Comparison of ENCODE assay signal across 25 cellular contexts in genomic region chr4:138367942-138368341, GRCh38.
DNase-seq lines count a peak whose midpoint lies in the region; ATAC-seq, FAIRE-seq and TF ChIP-seq lines count a peak whose summit lies in the region.
"Had no signal": no experiment of that assay in that cellular context is flagged by ENCODE, and none has a peak within 500 bp of the region (broad histone marks: within the 10 kb centered on the region; RNA-seq: fewer than 3 reads in every experiment).

No MANE protein-coding gene starts in this region.

- DNase-seq in NCI-H2029 treated with DMSO at 0.1 percent for 48 hours (lab: John Stamatoyannopoulos, UW) (peak; percentile 25), NCI-H2029 (lab: John Stamatoyannopoulos, UW) (no peak), NCI-H510A (lab: John Stamatoyannopoulos, UW) (peak; percentile 6), fibroblast of villous mesenchyme (ENCODE audit: low read depth) (peak; percentile 82), pancreas (no peak), NCI-H1048 (lab: John Stamatoyannopoulos, UW) (no peak), smooth muscle cell (lab: John Stamatoyannopoulos, UW; ENCODE audit: unreplicated experiment) (no peak), A172 (ENCODE audit: low spot score) (no peak)
- DNase-seq: BE2C; CD4-positive, CD25-positive, alpha-beta regulatory T cell; DMS79; H7; HFFc6; IMR-90; Karpas-422; MG63; NCI-H1092; NCI-H1436 treated with DMSO at 0.1 percent for 48 hours; NCI-H526 treated with DMSO at 0.1 percent for 48 hours; OCI-M1; Right ventricle myocardium superior; SW 1271 had no signal

- peaks cover 0 to 7% (median 0%) of the 10 kb centered on the region in 3 donors for H3K4me1 ChIP-seq in pancreas
- H3K4me1 ChIP-seq in smooth muscle cell (ENCODE audit: low read depth) = no peaks in the 10 kb centered on the region
- H3K4me1 ChIP-seq: BE2C had no signal

- H3K36me3 ChIP-seq in pancreas = no peaks in the 10 kb centered on the region
- no peaks in the 10 kb centered on the region for H3K36me3 ChIP-seq in smooth muscle cell (ENCODE audit: low read depth)
- H3K36me3 ChIP-seq: BE2C, MG63 had no signal

- ATAC-seq in pancreas = peak; percentile 60 to 88 (median 76)

- no peak for FAIRE-seq in pancreas (lab: Jason Lieb, UNC)
- FAIRE-seq: A204.1, GM12892 had no signal

- no peaks in the 10 kb centered on the region for H3F3A ChIP-seq in smooth muscle cell (ENCODE audit: low read depth)

- intact Hi-C loops in pancreas (cut with DNase I) = no loop called here

- no peak overlapping the region for H3K9ac ChIP-seq in smooth muscle cell (ENCODE audit: low read depth)

- no peak for TF ChIP-seq CTCF in fibroblast of villous mesenchyme (IDR thresholded peaks at IDR 0.05; ENCODE audit: insufficient read depth, low read depth, low read length)
- TF ChIP-seq CTCF in pancreas (IDR thresholded peaks at IDR 0.05) = no peak
- no peak for TF ChIP-seq CTCF in smooth muscle cell (IDR thresholded peaks at IDR 0.05; ENCODE audit: borderline replicate concordance, insufficient read depth, poor library complexity, severe bottlenecking)

- H3K9me3 ChIP-seq in pancreas (no peaks in the 10 kb centered on the region), smooth muscle cell (replicated peaks; ENCODE audit: low read depth) (no peaks in the 10 kb centered on the region)
- H3K9me3 ChIP-seq: BE2C, MG63 had no signal

- no peak overlapping the region for H3K4me2 ChIP-seq in smooth muscle cell

- H3K27me3 ChIP-seq in pancreas = no peaks in the 10 kb centered on the region
- no peaks in the 10 kb centered on the region for H3K27me3 ChIP-seq in smooth muscle cell (ENCODE audit: low read depth)
- H3K27me3 ChIP-seq: BE2C, MG63 had no signal

- H3K4me3 ChIP-seq in fibroblast of villous mesenchyme (ENCODE audit: low read depth, low read length) (no peak overlapping the region), pancreas (no peak overlapping the region), smooth muscle cell (no peak overlapping the region)
- H3K4me3 ChIP-seq: MG63 had no signal

- no peak overlapping the region for H2AFZ ChIP-seq in smooth muscle cell (ENCODE audit: low read depth)

- no peak overlapping the region for H3K27ac ChIP-seq in pancreas
- no peak overlapping the region for H3K27ac ChIP-seq in smooth muscle cell (ENCODE audit: low read depth)
- H3K27ac ChIP-seq: HL-60 had no signal

- no peaks in the 10 kb centered on the region for H3K79me2 ChIP-seq in smooth muscle cell (ENCODE audit: low read depth)

- H4K20me1 ChIP-seq in smooth muscle cell (ENCODE audit: low read depth) = no peaks in the 10 kb centered on the region

Comparison
In these comparisons a context has a peak if more than half of its experiments do, and no peak if none do; other contexts are left out.
1. DNase-seq: peak in NCI-H2029 treated with DMSO at 0.1 percent for 48 hours (single experiment), NCI-H510A (single experiment) and fibroblast of villous mesenchyme (single experiment); none in NCI-H2029 (single experiment), pancreas (0 of 6), NCI-H1048 (single experiment), smooth muscle cell (single experiment) and A172 (single experiment).